In genomic region chr20:62808211-62808865, GRCh38 we compare ENCODE assay signal across 1 cellular context.
A peak's percentile ranks its signal among the peaks of the same experiment; 100 is the strongest.
TF ChIP-seq lines count a peak whose summit lies in the region.

No MANE protein-coding gene starts in this region.

TF ChIP-seq in HepG2, 621 proteins besides CTCF, POLR2A, EP300 and RAD21 (continued from another document):
- TF ChIP-seq ARID4A (CRISPR knock-in tag; IDR thresholded peaks at IDR 0.05; ENCODE audit: borderline replicate concordance) (peak; percentile 43; the same call in 1 of the 2 replicates), HMGXB4 (CRISPR knock-in tag; IDR thresholded peaks at IDR 0.05; ENCODE audit: borderline replicate concordance in 1 of 2, low read depth in 1 of 2) (peak; percentile 59 to 66; a peak in 2 of 4 replicates), ZNF552 (CRISPR knock-in tag; IDR thresholded peaks at IDR 0.05; ENCODE audit: borderline replicate concordance) (no peak), ZNF24 (IDR thresholded peaks at IDR 0.05) (0 out of 2 replicates have a peak, but pooled peaks have one; percentile 24)
